In the genomic region with DNA sequence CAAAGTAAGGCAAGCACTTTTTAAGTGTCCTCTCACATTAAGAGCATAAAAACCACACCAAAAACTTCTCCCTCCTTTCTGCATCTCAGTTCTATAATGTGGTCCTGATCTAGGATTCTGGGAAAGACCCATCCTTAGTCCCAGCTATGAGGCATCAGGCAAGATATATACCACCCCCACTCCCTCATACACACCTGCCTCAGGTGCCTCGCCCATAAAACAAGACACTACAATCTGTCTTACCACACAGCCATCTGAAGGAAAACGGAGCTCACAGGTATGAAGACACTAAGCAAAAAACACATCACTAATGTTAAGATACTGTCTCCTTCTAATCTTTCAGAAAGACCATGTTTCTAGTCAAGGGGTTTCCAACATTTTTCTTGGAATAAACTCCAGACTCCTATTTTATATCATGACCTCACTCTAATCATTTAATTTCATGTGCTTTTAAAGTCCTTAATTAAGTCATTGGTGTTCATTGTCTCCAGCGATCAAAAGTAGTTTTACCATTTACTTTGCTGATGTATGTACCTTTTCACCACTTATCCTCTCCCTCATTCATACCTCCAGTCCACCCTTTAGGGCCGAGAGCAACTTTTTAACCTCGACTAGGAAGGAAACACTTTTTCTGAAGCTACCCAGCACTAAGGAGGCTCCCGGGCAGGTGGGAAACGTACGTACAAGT, we compare ENCODE assay signal across 8 cellular contexts. TPM values are rescaled to one million over a fixed set of nuclear protein-coding genes. Genes with fewer than 3 reads are reported as not detected.
DNase-seq lines count a peak whose midpoint lies in the region; ATAC-seq, FAIRE-seq and TF ChIP-seq lines count a peak whose summit lies in the region.

No MANE protein-coding gene starts in this region.

- no peak for TF ChIP-seq POLR2A in endothelial cell of umbilical vein (IDR thresholded peaks at IDR 0.05; ENCODE audit: low read depth, low read length)

- H3K4me3 ChIP-seq in endothelial cell of umbilical vein (replicated peaks in 1 of 3; ENCODE audit: insufficient read depth in 1 of 3, low read depth in 1 of 3, low read length in 3 of 3) (peak overlapping the region; percentile 79 to 88 (median 85)), parathyroid adenoma (ENCODE audit: low read depth, low read length) (peak overlapping the region; percentile 80)

- no peaks in the 10 kb centered on the region for H4K20me1 ChIP-seq in endothelial cell of umbilical vein (replicated peaks; ENCODE audit: control insufficient read depth, extremely low read depth, insufficient read depth, low read length)

- H3K36me3 ChIP-seq in ES-I3 (ENCODE audit: insufficient read depth, low read length) (no peaks in the 10 kb centered on the region), endothelial cell of umbilical vein (ENCODE audit: control insufficient read depth in 2 of 2, extremely low read depth in 1 of 2, insufficient read depth in 2 of 2, low read length in 2 of 2) (peaks cover 0 to 2% of the 10 kb centered on the region in 2 experiments), parathyroid adenoma (ENCODE audit: control insufficient read depth, insufficient read depth, low read length) (no peaks in the 10 kb centered on the region)

- ATAC-seq in GM21515 (IDR thresholded peaks at IDR 0.05; ENCODE audit: unreplicated experiment) (no peak), HG03442 (IDR thresholded peaks at IDR 0.05; ENCODE audit: unreplicated experiment) (no peak)

- intact Hi-C loops in endothelial cell of umbilical vein (cut with micrococcal nuclease), result loop anchor here (2.0 kb wide), 3 partner anchors 23 to 167 kb away; a partner anchor contains a TSS

- H3K9ac ChIP-seq in ES-I3 (ENCODE audit: low read depth, low read length), result peak overlapping the region; percentile 60
- peak overlapping the region; percentile 71 for H3K9ac ChIP-seq in endothelial cell of umbilical vein (replicated peaks; ENCODE audit: extremely low read depth, insufficient read depth, low read length)
- H3K9ac ChIP-seq in parathyroid adenoma, result peak overlapping the region; percentile 74

- peak overlapping the region; percentile 69 for H3K27ac ChIP-seq in endothelial cell of umbilical vein (ENCODE audit: insufficient read depth, low read depth, low read length)
- peak overlapping the region; percentile 84 for H3K27ac ChIP-seq in parathyroid adenoma

- no peak overlapping the region for H2AFZ ChIP-seq in endothelial cell of umbilical vein (ENCODE audit: low read depth, low read length)
- H2AFZ ChIP-seq in parathyroid adenoma, result peak overlapping the region; percentile 56

- peak; percentile 40 for FAIRE-seq in endothelial cell of umbilical vein (lab: Jason Lieb, UNC)

- H3K27me3 ChIP-seq in endothelial cell of umbilical vein (ENCODE audit: control insufficient read depth in 2 of 2, insufficient read depth in 2 of 2, low read length in 2 of 2) (no peaks in the 10 kb centered on the region), parathyroid adenoma (ENCODE audit: control insufficient read depth, insufficient read depth, low read length) (no peaks in the 10 kb centered on the region)

- CTCF ChIA-PET in endothelial cell of umbilical vein (lab: Charles Lee), result interaction anchor here (0.7 to 4.6 kb wide), 16 partner anchors 9 to 167 kb away, joined by 3 to 74 read pairs (median 6); a partner anchor contains a TSS

- peak overlapping the region; percentile 97 for H3K4me2 ChIP-seq in endothelial cell of umbilical vein (ENCODE audit: insufficient read depth, low read length)
- peak overlapping the region; percentile 76 for H3K4me2 ChIP-seq in parathyroid adenoma (ENCODE audit: low read length)

- POLR2A ChIA-PET in endothelial cell of umbilical vein (lab: Charles Lee), result interaction anchor here (1.4 to 3.1 kb wide), 4 partner anchors 22 to 166 kb away, joined by 5 to 13 read pairs (median 9); no protein-coding TSS in a partner anchor

- dilution Hi-C loops in endothelial cell of umbilical vein (cut with MboI; ENCODE audit: extremely low pct_ligation_motif_present, low sequenced_read_pairs), result no loop called here

- H3K9me3 ChIP-seq in ES-I3 (ENCODE audit: control insufficient read depth, insufficient read depth, low read length) (no peaks in the 10 kb centered on the region), endothelial cell of umbilical vein (replicated peaks; ENCODE audit: control insufficient read depth, insufficient read depth, low read length) (no peaks in the 10 kb centered on the region), parathyroid adenoma (ENCODE audit: control insufficient read depth, low read length) (no peaks in the 10 kb centered on the region)

- TF ChIP-seq CTCF in endothelial cell of umbilical vein (IDR thresholded peaks at IDR 0.05; ENCODE audit: extremely low read depth in 1 of 2, insufficient read depth in 1 of 2, low read depth in 1 of 2, low read length in 2 of 2) (no peak), parathyroid adenoma (IDR thresholded peaks at IDR 0.05) (no peak), GM20000 (IDR thresholded peaks at IDR 0.05; ENCODE audit: extremely low read depth, missing control alignments) (no peak)

- peak; percentile 26 for DNase-seq in OCI-M1 (lab: John Stamatoyannopoulos, UW)
- no peak for DNase-seq in endothelial cell of umbilical vein (ENCODE audit: low read depth, low spot score)
- DNase-seq in GM20000 (ENCODE audit: low spot score), result no peak
- DNase-seq in superior temporal gyrus (ENCODE audit: extremely low spot score), result no peak

- TSS peak; percentile 23 for BruUV-seq in endothelial cell of umbilical vein (replicated peaks; lab: Mats Ljungman, UMichigan)

- H3K79me2 ChIP-seq in endothelial cell of umbilical vein (ENCODE audit: control insufficient read depth, insufficient read depth, low read length), result peaks cover 55% of the 10 kb centered on the region
- H3K79me2 ChIP-seq in parathyroid adenoma, result peaks cover 39% of the 10 kb centered on the region

- H3K4me1 ChIP-seq in ES-I3 (ENCODE audit: insufficient read depth, low read length) (peaks cover 63% of the 10 kb centered on the region), endothelial cell of umbilical vein (ENCODE audit: control insufficient read depth, extremely low read depth, insufficient read depth, low read length) (peaks cover 46% of the 10 kb centered on the region), parathyroid adenoma (peaks cover 61% of the 10 kb centered on the region)

- H3K9me1 ChIP-seq in endothelial cell of umbilical vein (replicated peaks; ENCODE audit: control insufficient read depth, extremely low read depth, insufficient read depth, low read length), result no peaks in the 10 kb centered on the region

TF ChIP-seq in endothelial cell of umbilical vein, 7 proteins besides CTCF, POLR2A, EP300 and RAD21:
- TF ChIP-seq, protein P1, sequence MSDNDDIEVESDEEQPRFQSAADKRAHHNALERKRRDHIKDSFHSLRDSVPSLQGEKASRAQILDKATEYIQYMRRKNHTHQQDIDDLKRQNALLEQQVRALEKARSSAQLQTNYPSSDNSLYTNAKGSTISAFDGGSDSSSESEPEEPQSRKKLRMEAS (IDR thresholded peaks at IDR 0.05; ENCODE audit: insufficient read depth, insufficient read length), result no peak
- TF ChIP-seq POLR2AphosphoS5 (IDR thresholded peaks at IDR 0.05; ENCODE audit: insufficient read depth, low read depth, low read length), result no peak
- TF ChIP-seq GATA2 (IDR thresholded peaks at IDR 0.05; ENCODE audit: insufficient read depth, insufficient read length, low read depth, low read length), result no peak
- no peak for TF ChIP-seq FOS (IDR thresholded peaks at IDR 0.05; ENCODE audit: borderline replicate concordance, insufficient read depth, low read length)
- TF ChIP-seq MYC (IDR thresholded peaks at IDR 0.05; ENCODE audit: low read depth, low read length), result no peak
- TF ChIP-seq EZH2 (IDR thresholded peaks at IDR 0.05; ENCODE audit: borderline replicate concordance, low read depth, low read length, severe bottlenecking), result no peak
- no peak for TF ChIP-seq JUN (IDR thresholded peaks at IDR 0.05; ENCODE audit: borderline replicate concordance, insufficient read depth, insufficient read length, low read depth)

RNA-seq across cellular contexts. Expression of a gene that starts 1.1 kb away (rescaled TPM):
- 7.9 and 9.8 TPM in 2 replicates for total RNA-seq in endothelial cell of umbilical vein
- 5.4 and 6.4 TPM in 2 replicates for polyA plus RNA-seq in endothelial cell of umbilical vein
- polyA plus RNA-seq in endothelial cell of umbilical vein (2011; cell fraction: cytosol; rRNA removed), result 4.0 and 5.3 TPM in 2 replicates
- polyA plus RNA-seq in endothelial cell of umbilical vein (2011; cell fraction: nucleus; rRNA removed), result 11.9 and 13.4 TPM in 2 replicates
- polyA plus RNA-seq in endothelial cell of umbilical vein (2012), result 3.6 and 5.8 TPM in 2 replicates
- 4.2 and 4.4 TPM in 2 replicates for polyA minus RNA-seq in endothelial cell of umbilical vein
- 5.4 TPM for polyA minus RNA-seq in endothelial cell of umbilical vein (2011; cell fraction: cytosol; rRNA and poly(A)+ RNA removed)
- polyA minus RNA-seq in endothelial cell of umbilical vein (2011; cell fraction: nucleus; rRNA and poly(A)+ RNA removed), result 5.3 and 7.3 TPM in 2 replicates

RNA-seq across cellular contexts. Expression of a gene that starts 53.8 kb away (rescaled TPM):
- not detected in 2 replicates for total RNA-seq in endothelial cell of umbilical vein
- polyA plus RNA-seq in endothelial cell of umbilical vein, result not detected in 2 replicates
- not detected in 2 replicates for polyA plus RNA-seq in endothelial cell of umbilical vein (2011; cell fraction: cytosol; rRNA removed)
- polyA plus RNA-seq in endothelial cell of umbilical vein (2011; cell fraction: nucleus; rRNA removed), result not detected in 2 replicates
- not detected in 2 replicates for polyA plus RNA-seq in endothelial cell of umbilical vein (2012)
- polyA minus RNA-seq in endothelial cell of umbilical vein, result not detected in 2 replicates
- polyA minus RNA-seq in endothelial cell of umbilical vein (2011; cell fraction: cytosol; rRNA and poly(A)+ RNA removed), result not detected
- not detected in 2 replicates for polyA minus RNA-seq in endothelial cell of umbilical vein (2011; cell fraction: nucleus; rRNA and poly(A)+ RNA removed)
